Comparison of ENCODE assay signal across 16 cellular contexts in genomic region chr7:5231116-5231515, GRCh38. TPM values are rescaled to one million over a fixed set of nuclear protein-coding genes. Genes with fewer than 3 reads are reported as not detected.
A peak's percentile ranks its signal among the peaks of the same experiment; 100 is the strongest.
DNase-seq lines count a peak whose midpoint lies in the region; ATAC-seq and TF ChIP-seq lines count a peak whose summit lies in the region.
"Had no signal": no experiment of that assay in that cellular context is flagged by ENCODE, and none has a peak within 500 bp of the region (broad histone marks: within the 10 kb centered on the region; RNA-seq: fewer than 3 reads in every experiment).

No MANE protein-coding gene starts in this region.

- DNase-seq in left ventricle myocardium inferior (no peak), left cardiac atrium (no peak), activated B cell treated with CpG ODN at 0.5 μM for 24 hours (no peak), lower lobe of right lung (no peak), NCI-H146 treated with DMSO at 0.1 percent for 48 hours (lab: John Stamatoyannopoulos, UW; ENCODE audit: unreplicated experiment) (no peak), HFFc6 (no peak), GM03348 (ENCODE audit: low spot score) (no peak)
- DNase-seq: activated effector memory CD4-positive, alpha-beta T cell treated with anti-CD3 and anti-CD28 coated beads, Interleukin-2, amount 50 U/mL, for 16 hours; DMS153; islet precursor cell; NCI-H187; NCI-H526 treated with DMSO at 0.1 percent for 48 hours; substantia nigra had no signal

- no peaks in the 10 kb centered on the region for H3K27me3 Mint-ChIP-seq in activated B cell treated with CpG ODN at 0.5 μM for 24 hours
- H3K27me3 Mint-ChIP-seq in HFFc6 (ENCODE audit: insufficient read depth): peaks cover 5% of the 10 kb centered on the region; the same call in 1 of the 2 replicates

- H3K27me3 ChIP-seq in left ventricle myocardium inferior (ENCODE audit: low read depth) (no peaks in the 10 kb centered on the region), lower lobe of right lung (ENCODE audit: low read depth) (no peaks in the 10 kb centered on the region)
- H3K27me3 ChIP-seq: right lobe of liver had no signal

- H3K9me3 ChIP-seq in left ventricle myocardium inferior (replicated peaks) (no peaks in the 10 kb centered on the region), lower lobe of right lung (no peaks in the 10 kb centered on the region)
- H3K9me3 ChIP-seq: right lobe of liver had no signal

- CTCF ChIA-PET in activated B cell treated with CpG ODN at 0.5 μM for 24 hours (lab: Charles Lee): interaction anchor here (1.0 to 1.6 kb wide), 2 partner anchors 9 to 135 kb away, joined by 3 to 12 read pairs; no protein-coding TSS in a partner anchor

- H3K36me3 ChIP-seq in left ventricle myocardium inferior: peaks cover 68% of the 10 kb centered on the region
- H3K36me3 ChIP-seq in lower lobe of right lung: peaks cover 68% of the 10 kb centered on the region

- H3K36me3 Mint-ChIP-seq in activated B cell treated with CpG ODN at 0.5 μM for 24 hours (ENCODE audit: low read depth) (peaks cover 53% of the 10 kb centered on the region), HFFc6 (ENCODE audit: low read depth) (peaks cover 26% of the 10 kb centered on the region)

- TF ChIP-seq CTCF in left ventricle myocardium inferior (IDR thresholded peaks at IDR 0.05; ENCODE audit: borderline replicate concordance): no peak
- no peak for TF ChIP-seq CTCF in activated B cell treated with CpG ODN at 0.5 μM for 24 hours (IDR thresholded peaks at IDR 0.05)
- TF ChIP-seq CTCF in lower lobe of right lung (IDR thresholded peaks at IDR 0.05): no peak
- no peak for TF ChIP-seq CTCF in HFFc6 (IDR thresholded peaks at IDR 0.05)

- H3K4me1 Mint-ChIP-seq in activated B cell treated with CpG ODN at 0.5 μM for 24 hours: peaks cover 71% of the 10 kb centered on the region
- no peaks in the 10 kb centered on the region for H3K4me1 Mint-ChIP-seq in HFFc6 (ENCODE audit: low read depth)

- H3K9me3 Mint-ChIP-seq in activated B cell treated with CpG ODN at 0.5 μM for 24 hours (no peaks in the 10 kb centered on the region), HFFc6 (no peaks in the 10 kb centered on the region)

- H3K4me3 ChIP-seq in left ventricle myocardium inferior (no peak overlapping the region), lower lobe of right lung (peak overlapping the region; percentile 12)
- H3K4me3 ChIP-seq: right lobe of liver had no signal

- intact Hi-C loops in left ventricle myocardium inferior (cut with micrococcal nuclease) (no loop called here), left cardiac atrium (cut with DNase I) (loop anchor here in 1 of 2 donors (10.0 kb wide), 1 partner anchor 214 kb away; no protein-coding TSS in a partner anchor), activated B cell treated with CpG ODN at 0.5 μM for 24 hours (cut with micrococcal nuclease) (loop anchor here (1.0 to 5.0 kb wide), 4 partner anchors 41 to 470 kb away; partner anchors contain the start of genes TNRC18 and WIPI2), lower lobe of right lung (cut with DNase I) (no loop called here)

- H3K4me3 Mint-ChIP-seq in activated B cell treated with CpG ODN at 0.5 μM for 24 hours (peak overlapping the region; percentile 81), HFFc6 (no peak overlapping the region)
- H3K4me3 Mint-ChIP-seq: activated CD8-positive, alpha-beta T cell treated with anti-CD3 and anti-CD28 coated beads, Interleukin-2, amount 10 ng/mL, durations not matched to agents 7 days and 5 days had no signal

- peaks cover 21% of the 10 kb centered on the region for H3K4me1 ChIP-seq in left ventricle myocardium inferior
- H3K4me1 ChIP-seq in lower lobe of right lung: peaks cover 35% of the 10 kb centered on the region
- H3K4me1 ChIP-seq: right lobe of liver had no signal

- no peak for ATAC-seq in left cardiac atrium
- ATAC-seq in activated B cell treated with CpG ODN at 0.5 μM for 24 hours (ENCODE audit: low read depth): peak; percentile 7
- ATAC-seq in lower lobe of right lung: no peak
- no peak for ATAC-seq in GM18502 (IDR thresholded peaks at IDR 0.05; ENCODE audit: poor library complexity, unreplicated experiment)
- ATAC-seq: activated CD8-positive, alpha-beta T cell treated with anti-CD3 and anti-CD28 coated beads, Interleukin-2, amount 10 ng/mL, durations not matched to agents 7 days and 5 days had no signal

- H3K27ac ChIP-seq in left ventricle myocardium inferior (replicated peaks): peak overlapping the region; percentile 73
- H3K27ac ChIP-seq in lower lobe of right lung: peak overlapping the region; percentile 69
- H3K27ac ChIP-seq: right lobe of liver had no signal

- H3K27ac Mint-ChIP-seq in activated B cell treated with CpG ODN at 0.5 μM for 24 hours: peak overlapping the region; percentile 99
- no peak overlapping the region for H3K27ac Mint-ChIP-seq in HFFc6

- POLR2A ChIA-PET in activated B cell treated with CpG ODN at 0.5 μM for 24 hours (lab: Charles Lee): interaction anchor here (0.6 to 8.3 kb wide), 13 partner anchors 9 to 1588 kb away, joined by 3 to 158 read pairs (median 7); partner anchors contain the start of gene WIPI2

RNA-seq across cellular contexts. Expression of gene WIPI2, which starts 41.1 kb away (rescaled TPM):
- total RNA-seq in left ventricle myocardium inferior (46.2 TPM), left cardiac atrium (10 to 100 TPM; 54.6 to 58.9 TPM), activated B cell treated with CpG ODN at 0.5 μM for 24 hours (68.4 and 75.3 TPM in 2 replicates), lower lobe of right lung (59.8 TPM)
- 10 to 100 TPM; 55.0 to 71.9 (median 59.2) TPM for total RNA-seq in HFFc6 (2021; fragmentation: NEBNext Ultra II Directional; extraction: Animal tissue kit (Norgen Biotek cat#: 25700))

RNA-seq across cellular contexts. Expression of gene SLC29A4, which starts 51.6 kb away (rescaled TPM):
- total RNA-seq in left ventricle myocardium inferior (3.7 TPM), left cardiac atrium (10 to 100 TPM; 12.5 to 26.3 TPM), activated B cell treated with CpG ODN at 0.5 μM for 24 hours (0.32 and 0.38 TPM in 2 replicates), lower lobe of right lung (2.7 TPM)
- total RNA-seq in HFFc6 (2021; fragmentation: NEBNext Ultra II Directional; extraction: Animal tissue kit (Norgen Biotek cat#: 25700)): 1 to 10 TPM in 2 of 6 experiments, under 1 TPM in 4; 0.62 to 2.1 (median 0.84) TPM
